Comparison of ENCODE assay signal across 18 cellular contexts in the genomic region with DNA sequence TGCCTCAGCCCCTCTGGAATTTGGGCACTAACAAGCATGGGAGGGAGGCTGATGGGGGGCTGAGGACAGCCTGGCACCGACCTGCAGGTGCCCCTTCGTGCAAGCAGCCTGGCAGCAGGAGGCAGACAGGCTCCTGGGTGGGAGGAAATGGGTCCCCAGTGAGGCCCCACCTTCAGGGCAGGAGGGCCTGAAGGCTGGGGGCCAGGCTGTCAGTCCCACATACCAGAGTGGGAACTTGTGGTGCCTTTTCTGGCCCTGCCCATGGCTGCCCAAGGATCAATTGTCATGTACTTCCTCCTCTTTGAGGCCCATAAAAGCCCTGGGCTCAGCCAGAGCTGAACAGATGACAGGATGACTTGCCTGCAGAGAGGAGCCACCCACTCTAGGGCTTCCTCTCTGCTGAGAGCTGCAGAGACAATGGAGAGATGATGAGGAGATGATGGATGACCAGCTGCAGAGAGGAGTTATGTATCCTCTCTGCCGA.
A peak's percentile ranks its signal among the peaks of the same experiment; 100 is the strongest.
DNase-seq lines count a peak whose midpoint lies in the region; ATAC-seq and TF ChIP-seq lines count a peak whose summit lies in the region.
"Had no signal": no experiment of that assay in that cellular context is flagged by ENCODE, and none has a peak within 500 bp of the region (broad histone marks: within the 10 kb centered on the region; RNA-seq: fewer than 3 reads in every experiment).

No MANE protein-coding gene starts in this region.

- no peaks in the 10 kb centered on the region for H3K27me3 ChIP-seq in right atrium auricular region
- no peaks in the 10 kb centered on the region for H3K27me3 ChIP-seq in DND-41 (ENCODE audit: insufficient read depth, low read length, poor library complexity)
- no peaks in the 10 kb centered on the region for H3K27me3 ChIP-seq in lower lobe of right lung (ENCODE audit: low read depth)

- DNase-seq in Right ventricle myocardium inferior (ENCODE audit: missing footprints) = no peak
- no peak for DNase-seq in right atrium auricular region (ENCODE audit: low spot score)
- no peak for DNase-seq in DND-41
- DNase-seq in OCI-M1 (lab: John Stamatoyannopoulos, UW) = peak; percentile 9
- DNase-seq in lower lobe of right lung = peak; percentile 18
- DNase-seq in DMS 273 (lab: John Stamatoyannopoulos, UW; ENCODE audit: unreplicated experiment) = no peak
- DNase-seq in GDM1 (lab: John Stamatoyannopoulos, UW) = no peak
- DNase-seq in nucleus accumbens (lab: John Stamatoyannopoulos, UW) = no peak
- DNase-seq: C1 segment of cervical spinal cord; Calu3; CD4-positive, alpha-beta memory T cell; COR-L47; DMS153; DMS79 treated with DMSO at 0.1 percent for 48 hours; H9 had no signal

- H2AFZ ChIP-seq in DND-41 (ENCODE audit: low read depth, low read length) = no peak overlapping the region
- H2AFZ ChIP-seq: GM23338 had no signal

- H3K4me3 ChIP-seq in right atrium auricular region (no peak overlapping the region), DND-41 (ENCODE audit: low read depth in 1 of 2, low read length in 2 of 2) (peak overlapping the region in 1 of 2 experiments; percentile 17; a peak in 2 of 4 replicates), lower lobe of right lung (no peak overlapping the region)
- H3K4me3 ChIP-seq: GM12878, GM23338 had no signal

- H3K9me3 ChIP-seq in right atrium auricular region (no peaks in the 10 kb centered on the region), DND-41 (ENCODE audit: insufficient read depth, low read length, severe bottlenecking) (peaks cover 58% of the 10 kb centered on the region), lower lobe of right lung (no peaks in the 10 kb centered on the region)

- ATAC-seq in Right ventricle myocardium inferior (peak; percentile 61), DND-41 (ENCODE audit: insufficient read depth, low read depth) (no peak), lower lobe of right lung (no peak)
- ATAC-seq: GM12878, GM23338, HCT116 had no signal

- H3K4me1 ChIP-seq in right atrium auricular region (no peaks in the 10 kb centered on the region), DND-41 (ENCODE audit: insufficient read depth, low read length) (peaks cover 24% of the 10 kb centered on the region), lower lobe of right lung (no peaks in the 10 kb centered on the region)

- no peak overlapping the region for H3K27ac ChIP-seq in right atrium auricular region
- 0 out of 2 replicates have a peak overlapping the region, but pooled peaks have one; percentile 28 for H3K27ac ChIP-seq in DND-41 (ENCODE audit: low read length)
- no peak overlapping the region for H3K27ac ChIP-seq in lower lobe of right lung

- no peaks in the 10 kb centered on the region for H3K79me2 ChIP-seq in DND-41 (ENCODE audit: insufficient read depth, low read length)

- no peaks in the 10 kb centered on the region for H3K36me3 ChIP-seq in right atrium auricular region
- H3K36me3 ChIP-seq in DND-41 (ENCODE audit: insufficient read depth, low read length) = peaks cover 31% of the 10 kb centered on the region
- H3K36me3 ChIP-seq in lower lobe of right lung = no peaks in the 10 kb centered on the region

- intact Hi-C loops in Right ventricle myocardium inferior (cut with DNase I) = no loop called here
- intact Hi-C loops in lower lobe of right lung (cut with DNase I) = no loop called here

- no peak overlapping the region for H3K9ac ChIP-seq in DND-41 (ENCODE audit: low read depth, low read length)

- no peak for TF ChIP-seq CTCF in right atrium auricular region (IDR thresholded peaks at IDR 0.05)
- no peak for TF ChIP-seq CTCF in DND-41 (IDR thresholded peaks at IDR 0.05; ENCODE audit: borderline replicate concordance, extremely low read depth, low read length, poor library complexity, severe bottlenecking)
- no peak for TF ChIP-seq CTCF in lower lobe of right lung (IDR thresholded peaks at IDR 0.05)

- no peak overlapping the region for H3K4me2 ChIP-seq in DND-41 (ENCODE audit: insufficient read depth, low read length)
- H3K4me2 ChIP-seq: GM23338 had no signal

- no peaks in the 10 kb centered on the region for H4K20me1 ChIP-seq in DND-41 (ENCODE audit: insufficient read depth, low read length)

Comparison
In these comparisons a context has a peak if more than half of its experiments do, and no peak if none do; other contexts are left out.
1. DNase-seq: peak in OCI-M1 (single experiment) and lower lobe of right lung (single experiment); none in Right ventricle myocardium inferior (single experiment), right atrium auricular region (single experiment), DND-41 (single experiment), DMS 273 (single experiment), GDM1 (single experiment) and nucleus accumbens (0 of 56).